8 cellular contexts compared by ENCODE assay signal in the genomic region with DNA sequence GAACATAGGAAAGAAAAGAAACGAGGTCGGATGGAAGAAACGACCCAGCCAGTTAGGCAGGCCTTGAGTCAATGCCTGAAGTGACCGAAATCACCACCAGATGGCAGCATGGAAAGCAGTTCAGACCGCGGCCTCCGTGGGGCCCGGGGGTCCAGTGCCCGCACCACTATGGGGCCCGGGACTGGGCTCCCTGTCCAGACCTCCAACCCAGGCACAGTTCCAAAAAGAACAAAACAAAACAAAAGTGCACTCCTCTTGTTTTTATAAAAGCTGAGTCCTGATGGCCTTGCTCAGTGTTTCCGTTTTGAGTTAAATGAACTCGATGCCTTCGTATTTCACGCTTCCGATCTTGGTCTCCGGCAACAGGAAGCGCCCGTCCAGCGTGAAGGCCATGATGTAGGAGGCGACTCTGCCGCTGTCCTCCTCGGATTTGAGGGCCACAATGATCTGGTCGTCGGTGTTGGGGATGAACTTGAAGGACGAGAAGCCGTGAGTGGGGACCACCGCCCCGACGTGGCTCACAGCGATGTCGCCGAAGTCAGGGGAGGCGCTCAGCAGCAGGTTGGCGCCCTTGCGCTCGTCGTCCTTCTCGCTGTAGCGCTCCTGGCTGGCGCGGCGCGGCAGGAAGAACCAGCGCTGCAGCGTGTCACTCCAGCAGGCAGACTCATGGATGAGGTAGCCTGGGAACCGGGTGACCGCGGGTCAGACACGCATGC. TPM values are rescaled to one million over a fixed set of nuclear protein-coding genes. Genes with fewer than 3 reads are reported as not detected.
DNase-seq lines count a peak whose midpoint lies in the region; ATAC-seq, FAIRE-seq and TF ChIP-seq lines count a peak whose summit lies in the region.

No MANE protein-coding gene starts in this region.

- ATAC-seq in CD4-positive, alpha-beta T cell (ENCODE audit: poor library complexity) = peak; percentile 78
- peak; percentile 78 for ATAC-seq in activated CD4-positive, alpha-beta T cell treated with anti-CD3 and anti-CD28 coated beads for 36 hours
- no peak for ATAC-seq in HG02678 (IDR thresholded peaks at IDR 0.05; ENCODE audit: unreplicated experiment)

- POLR2A ChIA-PET in CD4-positive, alpha-beta T cell (lab: Charles Lee) = no interaction called here
- POLR2A ChIA-PET in activated CD4-positive, alpha-beta T cell treated with anti-CD3 and anti-CD28 coated beads for 36 hours (lab: Charles Lee) = no interaction called here

- H3K27ac Mint-ChIP-seq in CD4-positive, alpha-beta T cell = no peak overlapping the region
- no peak overlapping the region for H3K27ac Mint-ChIP-seq in activated CD4-positive, alpha-beta T cell treated with anti-CD3 and anti-CD28 coated beads for 36 hours
- no peak overlapping the region for H3K27ac Mint-ChIP-seq in activated T-helper 1 cell treated with anti-CD3 and anti-CD28 coated beads, Interleukin-12 subunit alpha, Interleukin-12 subunit beta, Interleukin-2, Interleukin-4 antibody, amounts not matched to agents 30 ng/mL and 10 ng/mL and 1 ng/mL, durations not matched to agents 14 hours and 24 hours and 36 hours

- no peak for FAIRE-seq in HTR-8/SVneo (lab: Jason Lieb, UNC)

- intact Hi-C loops in CD4-positive, alpha-beta T cell (cut with DNase I, micrococcal nuclease) = loop anchor here in 1 of 2 experiments (2.0 kb wide), 1 partner anchor 89 kb away; no protein-coding TSS in a partner anchor
- intact Hi-C loops in activated CD4-positive, alpha-beta T cell treated with anti-CD3 and anti-CD28 coated beads for 36 hours (cut with DNase I, micrococcal nuclease) = loop anchor here in 1 of 2 experiments (10.0 kb wide), 1 partner anchor 59 kb away; no protein-coding TSS in a partner anchor
- intact Hi-C loops in activated T-helper 1 cell treated with anti-CD3 and anti-CD28 coated beads, Interleukin-12 subunit alpha, Interleukin-12 subunit beta, Interleukin-2, Interleukin-4 antibody, amounts not matched to agents 30 ng/mL and 10 ng/mL and 1 ng/mL, durations not matched to agents 14 hours and 24 hours and 36 hours (cut with micrococcal nuclease) = no loop called here

- no peaks in the 10 kb centered on the region for H3K9me3 ChIP-seq in CD4-positive, alpha-beta T cell (ENCODE audit: control insufficient read depth, low read length)

- TF ChIP-seq CTCF in CD4-positive, alpha-beta T cell (IDR thresholded peaks at IDR 0.05) = peak; percentile 76

- CTCF ChIA-PET in CD4-positive, alpha-beta T cell (lab: Charles Lee) = no interaction called here
- CTCF ChIA-PET in activated CD4-positive, alpha-beta T cell treated with anti-CD3 and anti-CD28 coated beads for 36 hours (lab: Charles Lee) = interaction anchor here (0.7 kb wide), 2 partner anchors 58 to 194 kb away, joined by 3 read pairs; no protein-coding TSS in a partner anchor

- peaks cover 55% of the 10 kb centered on the region for H3K36me3 Mint-ChIP-seq in CD4-positive, alpha-beta T cell (ENCODE audit: low read depth)
- peaks cover 36% of the 10 kb centered on the region for H3K36me3 Mint-ChIP-seq in activated CD4-positive, alpha-beta T cell treated with anti-CD3 and anti-CD28 coated beads for 36 hours (ENCODE audit: low read depth)
- peaks cover 40% of the 10 kb centered on the region for H3K36me3 Mint-ChIP-seq in activated T-helper 1 cell treated with anti-CD3 and anti-CD28 coated beads, Interleukin-12 subunit alpha, Interleukin-12 subunit beta, Interleukin-2, Interleukin-4 antibody, amounts not matched to agents 30 ng/mL and 10 ng/mL and 1 ng/mL, durations not matched to agents 14 hours and 24 hours and 36 hours (ENCODE audit: low read depth)

- no peak overlapping the region for H3K4me3 Mint-ChIP-seq in CD4-positive, alpha-beta T cell
- H3K4me3 Mint-ChIP-seq in activated CD4-positive, alpha-beta T cell treated with anti-CD3 and anti-CD28 coated beads for 36 hours = no peak overlapping the region
- no peak overlapping the region for H3K4me3 Mint-ChIP-seq in activated T-helper 1 cell treated with anti-CD3 and anti-CD28 coated beads, Interleukin-12 subunit alpha, Interleukin-12 subunit beta, Interleukin-2, Interleukin-4 antibody, amounts not matched to agents 30 ng/mL and 10 ng/mL and 1 ng/mL, durations not matched to agents 14 hours and 24 hours and 36 hours

- peak in 9 of 10 experiments; percentile 26 to 59 (median 43) for DNase-seq in CD4-positive, alpha-beta T cell
- DNase-seq in HTR-8/SVneo (ENCODE audit: insufficient read length, low spot score) = peak; percentile 54
- peak; percentile 77 for DNase-seq in activated CD4-positive, alpha-beta T cell treated with anti-CD3 and anti-CD28 coated beads for 36 hours
- peak; percentile 64 to 87 for DNase-seq in dermis microvascular lymphatic vessel endothelial cell (ENCODE audit: low read depth in 2 of 2)
- DNase-seq in medulla oblongata (ENCODE audit: extremely low spot score) = peak; percentile 70
- DNase-seq in stimulated activated CD8-positive, alpha-beta memory T cell treated with anti-CD3 and anti-CD28 coated beads, Interleukin-7, amount 100 ng/mL, for 24 hours (ENCODE audit: low read depth) = peak; percentile 37
- no peak for DNase-seq in activated T-helper 1 cell treated with anti-CD3 and anti-CD28 coated beads, Interleukin-12 subunit alpha, Interleukin-12 subunit beta, Interleukin-2, Interleukin-4 antibody, amounts not matched to agents 30 ng/mL and 10 ng/mL and 1 ng/mL, durations not matched to agents 14 hours and 24 hours and 36 hours (ENCODE audit: low spot score)

- H3K27me3 ChIP-seq in CD4-positive, alpha-beta T cell (ENCODE audit: control insufficient read depth, insufficient read depth, low read length) = no peaks in the 10 kb centered on the region

- H3K27me3 Mint-ChIP-seq in CD4-positive, alpha-beta T cell = no peaks in the 10 kb centered on the region
- H3K27me3 Mint-ChIP-seq in activated CD4-positive, alpha-beta T cell treated with anti-CD3 and anti-CD28 coated beads for 36 hours = no peaks in the 10 kb centered on the region
- H3K27me3 Mint-ChIP-seq in activated T-helper 1 cell treated with anti-CD3 and anti-CD28 coated beads, Interleukin-12 subunit alpha, Interleukin-12 subunit beta, Interleukin-2, Interleukin-4 antibody, amounts not matched to agents 30 ng/mL and 10 ng/mL and 1 ng/mL, durations not matched to agents 14 hours and 24 hours and 36 hours (ENCODE audit: insufficient read depth) = no peaks in the 10 kb centered on the region

- no peak overlapping the region for H3K27ac ChIP-seq in CD4-positive, alpha-beta T cell (ENCODE audit: low read depth, low read length)

- no peaks in the 10 kb centered on the region for H3K9me3 Mint-ChIP-seq in CD4-positive, alpha-beta T cell
- H3K9me3 Mint-ChIP-seq in activated CD4-positive, alpha-beta T cell treated with anti-CD3 and anti-CD28 coated beads for 36 hours (ENCODE audit: low read depth) = no peaks in the 10 kb centered on the region
- H3K9me3 Mint-ChIP-seq in activated T-helper 1 cell treated with anti-CD3 and anti-CD28 coated beads, Interleukin-12 subunit alpha, Interleukin-12 subunit beta, Interleukin-2, Interleukin-4 antibody, amounts not matched to agents 30 ng/mL and 10 ng/mL and 1 ng/mL, durations not matched to agents 14 hours and 24 hours and 36 hours = no peaks in the 10 kb centered on the region

- H3K4me1 Mint-ChIP-seq in CD4-positive, alpha-beta T cell (ENCODE audit: low read depth) = peaks cover 8% of the 10 kb centered on the region
- H3K4me1 Mint-ChIP-seq in activated CD4-positive, alpha-beta T cell treated with anti-CD3 and anti-CD28 coated beads for 36 hours = peaks cover 6% of the 10 kb centered on the region
- peaks cover 9% of the 10 kb centered on the region for H3K4me1 Mint-ChIP-seq in activated T-helper 1 cell treated with anti-CD3 and anti-CD28 coated beads, Interleukin-12 subunit alpha, Interleukin-12 subunit beta, Interleukin-2, Interleukin-4 antibody, amounts not matched to agents 30 ng/mL and 10 ng/mL and 1 ng/mL, durations not matched to agents 14 hours and 24 hours and 36 hours (ENCODE audit: low read depth)

RNA-seq across cellular contexts. Expression of gene LGALS3BP, which starts 13.7 kb away (rescaled TPM):
- total RNA-seq in CD4-positive, alpha-beta T cell = 10 to 100 TPM; 38.8 to 41.0 TPM
- 10 to 100 TPM; 64.4 to 71.2 TPM for total RNA-seq in activated CD4-positive, alpha-beta T cell treated with anti-CD3 and anti-CD28 coated beads for 36 hours
- 1.4 and 2.8 TPM in 2 replicates for total RNA-seq in dermis microvascular lymphatic vessel endothelial cell
- total RNA-seq in activated T-helper 1 cell treated with anti-CD3 and anti-CD28 coated beads, Interleukin-12 subunit alpha, Interleukin-12 subunit beta, Interleukin-2, Interleukin-4 antibody, amounts not matched to agents 30 ng/mL and 10 ng/mL and 1 ng/mL, durations not matched to agents 14 hours and 24 hours and 36 hours = 75.3 and 78.5 TPM in 2 replicates

RNA-seq across cellular contexts. Expression of gene CANT1, which starts 16.2 kb away (rescaled TPM):
- total RNA-seq in CD4-positive, alpha-beta T cell = 10 to 100 TPM; 28.3 to 30.0 TPM
- 10 to 100 TPM; 44.0 to 52.9 TPM for total RNA-seq in activated CD4-positive, alpha-beta T cell treated with anti-CD3 and anti-CD28 coated beads for 36 hours
- 40.3 and 53.5 TPM in 2 replicates for total RNA-seq in dermis microvascular lymphatic vessel endothelial cell
- 54.7 and 57.3 TPM in 2 replicates for total RNA-seq in activated T-helper 1 cell treated with anti-CD3 and anti-CD28 coated beads, Interleukin-12 subunit alpha, Interleukin-12 subunit beta, Interleukin-2, Interleukin-4 antibody, amounts not matched to agents 30 ng/mL and 10 ng/mL and 1 ng/mL, durations not matched to agents 14 hours and 24 hours and 36 hours

RNA-seq across cellular contexts. Expression of gene C1QTNF1, which starts 30.6 kb away (rescaled TPM):
- not detected for total RNA-seq in CD4-positive, alpha-beta T cell
- total RNA-seq in activated CD4-positive, alpha-beta T cell treated with anti-CD3 and anti-CD28 coated beads for 36 hours = under 1 TPM in 1 of 2 experiments, not detected in 1; 0.14 TPM
- 8.3 and 10.7 TPM in 2 replicates for total RNA-seq in dermis microvascular lymphatic vessel endothelial cell
- not detected in 2 replicates for total RNA-seq in activated T-helper 1 cell treated with anti-CD3 and anti-CD28 coated beads, Interleukin-12 subunit alpha, Interleukin-12 subunit beta, Interleukin-2, Interleukin-4 antibody, amounts not matched to agents 30 ng/mL and 10 ng/mL and 1 ng/mL, durations not matched to agents 14 hours and 24 hours and 36 hours

Comparison
In these comparisons a context has a peak if more than half of its experiments do, and no peak if none do; other contexts are left out.
1. RNA of gene LGALS3BP, which starts 13.7 kb away (total RNA-seq): 75.3 to 78.5 TPM in activated T-helper 1 cell treated with anti-CD3 and anti-CD28 coated beads, Interleukin-12 subunit alpha, Interleukin-12 subunit beta, Interleukin-2, Interleukin-4 antibody, amounts not matched to agents 30 ng/mL and 10 ng/mL and 1 ng/mL, durations not matched to agents 14 hours and 24 hours and 36 hours, 64.4 to 71.2 TPM in activated CD4-positive, alpha-beta T cell treated with anti-CD3 and anti-CD28 coated beads for 36 hours and 38.8 to 41.0 TPM in CD4-positive, alpha-beta T cell; 1.4 to 2.8 TPM in dermis microvascular lymphatic vessel endothelial cell; every median in the first group is over 10 times any median in the second.